In genomic region chr6:12878741-12879140, GRCh38 we compare ENCODE assay signal across 33 cellular contexts.
DNase-seq lines count a peak whose midpoint lies in the region; ATAC-seq and TF ChIP-seq lines count a peak whose summit lies in the region.
"Had no signal": no experiment of that assay in that cellular context is flagged by ENCODE, and none has a peak within 500 bp of the region (broad histone marks: within the 10 kb centered on the region; RNA-seq: fewer than 3 reads in every experiment).

No MANE protein-coding gene starts in this region.

- TF ChIP-seq POLR2A in esophagus squamous epithelium (IDR thresholded peaks at IDR 0.05) = no peak

- H3K4me3 ChIP-seq in HEK293 (ENCODE audit: low read depth, low read length) (no peak overlapping the region), esophagus squamous epithelium (no peak overlapping the region), lower lobe of right lung (no peak overlapping the region)
- H3K4me3 ChIP-seq: A549; BLaER1; BLaER1 treated with 17β-estradiol and CSF1 and Interleukin-3, amounts not matched to agents 10 nM and 100 nM had no signal

- intact Hi-C loops in esophagus squamous epithelium (cut with DNase I) (no loop called here), lower lobe of right lung (cut with DNase I) (no loop called here)

- H3K4me1 ChIP-seq in HEK293 (ENCODE audit: control insufficient read depth, insufficient read depth, low read length) = 0 out of 2 replicates have a peak, but pooled peaks cover 6% of the 10 kb centered on the region
- no peaks in the 10 kb centered on the region for H3K4me1 ChIP-seq in esophagus squamous epithelium
- H3K4me1 ChIP-seq in lower lobe of right lung = no peaks in the 10 kb centered on the region
- H3K4me1 ChIP-seq: A549; BE2C; BLaER1; BLaER1 treated with 17β-estradiol and CSF1 and Interleukin-3, amounts not matched to agents 10 nM and 100 nM; Caco-2 had no signal

- no peaks in the 10 kb centered on the region for H3K4me1 Mint-ChIP-seq in nephron progenitor cell
- H3K4me1 Mint-ChIP-seq: B cell; CD14-positive monocyte; CD4-positive, alpha-beta memory T cell; CD4-positive, CD25-positive, alpha-beta regulatory T cell; CD8-positive, alpha-beta memory T cell had no signal

- peaks cover 5% of the 10 kb centered on the region for H3K27me3 Mint-ChIP-seq in nephron progenitor cell (ENCODE audit: low read depth, poor library complexity)

- ATAC-seq in HG02571 (IDR thresholded peaks at IDR 0.05; ENCODE audit: unreplicated experiment) (no peak), lower lobe of right lung (no peak)
- ATAC-seq: A549; CD8-positive, alpha-beta T cell had no signal

- WGBS in esophagus squamous epithelium, 2 donors = 54 to 63% methylated on average over 4 of the region's 4 CpGs

- H3K9me3 ChIP-seq in HEK293 (ENCODE audit: control insufficient read depth, insufficient read depth, low read depth, low read length) (no peaks in the 10 kb centered on the region), esophagus squamous epithelium (no peaks in the 10 kb centered on the region), lower lobe of right lung (no peaks in the 10 kb centered on the region)
- H3K9me3 ChIP-seq: A549; BE2C; BLaER1; BLaER1 treated with 17β-estradiol and CSF1 and Interleukin-3, amounts not matched to agents 10 nM and 100 nM; Caco-2 had no signal

- no peak overlapping the region for H3K4me3 Mint-ChIP-seq in nephron progenitor cell
- H3K4me3 Mint-ChIP-seq: B cell; CD14-positive monocyte; CD4-positive, alpha-beta memory T cell; CD4-positive, alpha-beta T cell; CD4-positive, CD25-positive, alpha-beta regulatory T cell; CD8-positive, alpha-beta memory T cell; CD8-positive, alpha-beta T cell had no signal

- TF ChIP-seq CTCF in HEK293 (tag by site-specific recombination; IDR thresholded peaks at IDR 0.05) (no peak), nephron progenitor cell (IDR thresholded peaks at IDR 0.05) (no peak), esophagus squamous epithelium (IDR thresholded peaks at IDR 0.05) (no peak), lower lobe of right lung (IDR thresholded peaks at IDR 0.05) (no peak)

- H3K36me3 ChIP-seq in HEK293 (ENCODE audit: control insufficient read depth in 2 of 2, insufficient read depth in 1 of 2, low read length in 2 of 2) (no peaks in the 10 kb centered on the region), esophagus squamous epithelium (no peaks in the 10 kb centered on the region), lower lobe of right lung (no peaks in the 10 kb centered on the region)
- H3K36me3 ChIP-seq: BE2C; BLaER1; BLaER1 treated with 17β-estradiol and CSF1 and Interleukin-3, amounts not matched to agents 10 nM and 100 nM had no signal

- CTCF ChIA-PET in HEK293 (lab: Yijun Ruan, JAX) = interaction anchor here (1.0 kb wide), 1 partner anchor 15 kb away, joined by 4 read pairs; no protein-coding TSS in a partner anchor
- CTCF ChIA-PET in HEK293T (lab: Yijun Ruan, JAX) = no interaction called here

- DNase-seq in HEK293T (ENCODE audit: extremely low spot score) (no peak), nephron progenitor cell (no peak), esophagus squamous epithelium (lab: John Stamatoyannopoulos, UW) (no peak), lower lobe of right lung (no peak)
- DNase-seq: 8988T; ACHN; AML-193; BE2C; C1 segment of cervical spinal cord; Caco-2; Calu3; CD4-positive, alpha-beta memory T cell; CD4-positive, alpha-beta T cell; CD4-positive, CD25-positive, alpha-beta regulatory T cell; CD8-positive, alpha-beta memory T cell; CD8-positive, alpha-beta T cell; COR-L47; DMS 273 treated with DMSO at 0.1 percent for 48 hours; DMS153; DMS53; DMS79; DMS79 treated with DMSO at 0.1 percent for 48 hours; DND-41; EL had no signal

- POLR2A ChIA-PET in HEK293 (lab: Yijun Ruan, JAX) = no interaction called here
- POLR2A ChIA-PET in HEK293T (lab: Yijun Ruan, JAX) = no interaction called here

- H3K27me3 ChIP-seq in esophagus squamous epithelium (peaks cover 0 to 37% (median 0%) of the 10 kb centered on the region in 4 donors), lower lobe of right lung (ENCODE audit: low read depth) (peaks cover 16% of the 10 kb centered on the region)
- H3K27me3 ChIP-seq: BE2C; BLaER1; BLaER1 treated with 17β-estradiol and CSF1 and Interleukin-3, amounts not matched to agents 10 nM and 100 nM had no signal

- H3K9me3 Mint-ChIP-seq in nephron progenitor cell = no peaks in the 10 kb centered on the region
- H3K9me3 Mint-ChIP-seq: CD14-positive monocyte; CD4-positive, alpha-beta memory T cell; CD4-positive, alpha-beta T cell; CD8-positive, alpha-beta memory T cell; CD8-positive, alpha-beta T cell had no signal

- H3K36me3 Mint-ChIP-seq in nephron progenitor cell (ENCODE audit: low read depth) = no peaks in the 10 kb centered on the region
- H3K36me3 Mint-ChIP-seq: CD14-positive monocyte; CD4-positive, alpha-beta memory T cell; CD4-positive, CD25-positive, alpha-beta regulatory T cell; CD8-positive, alpha-beta memory T cell; CD8-positive, alpha-beta T cell had no signal

- H3K27ac ChIP-seq in HEK293 (ENCODE audit: extremely low read depth, low read depth, low read length) = no peak overlapping the region
- no peak overlapping the region for H3K27ac ChIP-seq in esophagus squamous epithelium
- no peak overlapping the region for H3K27ac ChIP-seq in lower lobe of right lung
- H3K27ac ChIP-seq: 22Rv1; A549; BLaER1; BLaER1 treated with 17β-estradiol and CSF1 and Interleukin-3, amounts not matched to agents 10 nM and 100 nM; C4-2B had no signal

- peak overlapping the region; percentile 21 for H3K27ac Mint-ChIP-seq in nephron progenitor cell
- H3K27ac Mint-ChIP-seq: B cell; CD14-positive monocyte; CD4-positive, alpha-beta memory T cell; CD4-positive, alpha-beta T cell; CD4-positive, CD25-positive, alpha-beta regulatory T cell; CD8-positive, alpha-beta memory T cell; CD8-positive, alpha-beta T cell had no signal

TF ChIP-seq in HEK293, 187 proteins besides CTCF, POLR2A, EP300 and RAD21 (continues in another document):
- TF ChIP-seq ZFP69B (tag by site-specific recombination; IDR thresholded peaks at IDR 0.05) (peak; percentile 37; the same call in 1 of the 2 replicates), FEZF1 (tag by site-specific recombination; IDR thresholded peaks at IDR 0.05) (peak; percentile 94), PRDM10 (tag by site-specific recombination; IDR thresholded peaks at IDR 0.05) (no peak), ZNF843 (tag by site-specific recombination; IDR thresholded peaks at IDR 0.05) (peak; percentile 72)

TF ChIP-seq in HEK293T, 16 proteins besides CTCF, POLR2A, EP300 and RAD21:
- TF ChIP-seq ELF4 (IDR thresholded peaks at IDR 0.05) (no peak), PKNOX1 (IDR thresholded peaks at IDR 0.05) (0 out of 2 replicates have a peak, but pooled peaks have one; percentile 5), L3MBTL2 (conservative IDR thresholded peaks at IDR 0.05) (peak; percentile 26; the same call in 1 of the 2 replicates)
